Comparison of ENCODE assay signal across 23 cellular contexts in genomic region chr3:192410684-192410960, GRCh38.
DNase-seq lines count a peak whose midpoint lies in the region; ATAC-seq, FAIRE-seq and TF ChIP-seq lines count a peak whose summit lies in the region.
"Had no signal": no experiment of that assay in that cellular context is flagged by ENCODE, and none has a peak within 500 bp of the region (broad histone marks: within the 10 kb centered on the region; RNA-seq: fewer than 3 reads in every experiment).

No MANE protein-coding gene starts in this region.

- H3K36me3 Mint-ChIP-seq in H9 (ENCODE audit: insufficient read depth in 1 of 3, low read depth in 3 of 3) (peaks cover 0 to 1% (median 0%) of the 10 kb centered on the region in 3 experiments; a peak in 3 of 7 replicates), astrocyte (ENCODE audit: low read depth, unreplicated experiment) (no peaks in the 10 kb centered on the region)
- H3K36me3 Mint-ChIP-seq in activated T-helper 2 cell treated with anti-CD3 and anti-CD28 coated beads, Interferon-gamma antibody, Interleukin-2, Interleukin-4, amounts not matched to agents 10 μg/mL and 5 μg/mL and 100 μg/mL, durations not matched to agents 14 hours and 24 hours and 36 hours (ENCODE audit: low read depth): no peaks in the 10 kb centered on the region
- H3K36me3 Mint-ChIP-seq: stimulated activated memory B cell treated with anti-CD40 and anti-IgM and Interleukin-4, amounts not matched to agents 10 μg/mL and 1 μg/mL and 100 μg/mL, for 72 hours had no signal

- no peaks in the 10 kb centered on the region; a peak in 1 of 5 replicates for H3K9me3 Mint-ChIP-seq in H9
- H3K9me3 Mint-ChIP-seq in astrocyte (ENCODE audit: unreplicated experiment): no peaks in the 10 kb centered on the region
- H3K9me3 Mint-ChIP-seq in activated T-helper 2 cell treated with anti-CD3 and anti-CD28 coated beads, Interferon-gamma antibody, Interleukin-2, Interleukin-4, amounts not matched to agents 10 μg/mL and 5 μg/mL and 100 μg/mL, durations not matched to agents 14 hours and 24 hours and 36 hours: no peaks in the 10 kb centered on the region
- H3K9me3 Mint-ChIP-seq: activated CD8-positive, alpha-beta T cell treated with anti-CD3 and anti-CD28 coated beads for 36 hours; activated naive CD4-positive, alpha-beta T cell treated with anti-CD3 and anti-CD28 coated beads for 36 hours; stimulated activated memory B cell treated with anti-CD40 and anti-IgM and Interleukin-4, amounts not matched to agents 10 μg/mL and 1 μg/mL and 100 μg/mL, for 72 hours; T-helper 2 cell treated with Interferon-gamma antibody and Interleukin-4, amounts not matched to agents 5 μg/mL and 100 μg/mL, for 36 hours had no signal

- H3K4me2 ChIP-seq in H9 (ENCODE audit: insufficient read depth, insufficient read length, low read length) (peak overlapping the region; percentile 99), astrocyte (ENCODE audit: low read length) (peak overlapping the region; percentile 87)

- H3K4me1 ChIP-seq in H9 (ENCODE audit: insufficient read depth, low read length) (peaks cover 5% of the 10 kb centered on the region; the same call in 1 of the 2 replicates), astrocyte (ENCODE audit: insufficient read depth, low read length) (peaks cover 9% of the 10 kb centered on the region), psoas muscle (no peaks in the 10 kb centered on the region)

- H3K27ac Mint-ChIP-seq in H9 (peak overlapping the region in 1 of 3 experiments; percentile 53; a peak in 2 of 7 replicates), astrocyte (ENCODE audit: unreplicated experiment) (no peak overlapping the region)
- no peak overlapping the region for H3K27ac Mint-ChIP-seq in activated T-helper 2 cell treated with anti-CD3 and anti-CD28 coated beads, Interferon-gamma antibody, Interleukin-2, Interleukin-4, amounts not matched to agents 10 μg/mL and 5 μg/mL and 100 μg/mL, durations not matched to agents 14 hours and 24 hours and 36 hours
- H3K27ac Mint-ChIP-seq: activated CD8-positive, alpha-beta T cell treated with anti-CD3 and anti-CD28 coated beads for 36 hours; activated naive CD4-positive, alpha-beta T cell treated with anti-CD3 and anti-CD28 coated beads for 36 hours; naive thymus-derived CD4-positive, alpha-beta T cell; stimulated activated memory B cell treated with anti-CD40 and anti-IgM and Interleukin-4, amounts not matched to agents 10 μg/mL and 1 μg/mL and 100 μg/mL, for 72 hours; T-helper 2 cell treated with Interferon-gamma antibody and Interleukin-4, amounts not matched to agents 5 μg/mL and 100 μg/mL, for 36 hours had no signal

- H2BK120ac ChIP-seq in H9 (ENCODE audit: low read depth, low read length, poor library complexity, severe bottlenecking): no peak overlapping the region

- H2AFZ ChIP-seq in H9 (ENCODE audit: low read length) (no peak overlapping the region), astrocyte (ENCODE audit: low read depth, low read length) (no peak overlapping the region)

- H3K79me2 ChIP-seq in H9 (ENCODE audit: insufficient read depth, low read length): no peaks in the 10 kb centered on the region
- H3K79me2 ChIP-seq in astrocyte (ENCODE audit: insufficient read depth, low read length): no peaks in the 10 kb centered on the region

- H3K27ac ChIP-seq in H9 (ENCODE audit: insufficient read length, low read depth, low read length) (no peak overlapping the region), astrocyte (ENCODE audit: low read depth, low read length) (no peak overlapping the region), psoas muscle (no peak overlapping the region)
- H3K27ac ChIP-seq: C4-2B, vagina had no signal

- H2BK12ac ChIP-seq in H9 (ENCODE audit: insufficient read length, low read depth, low read length): no peak overlapping the region

- H2BK20ac ChIP-seq in H9 (ENCODE audit: low read depth, low read length, poor library complexity, severe bottlenecking): no peak overlapping the region

- no peak overlapping the region for H4K5ac ChIP-seq in H9 (ENCODE audit: insufficient read length, low read depth, low read length)

- TF ChIP-seq CTCF in H9 (conservative IDR thresholded peaks at IDR 0.05) (no peak), astrocyte (IDR thresholded peaks at IDR 0.05; ENCODE audit: insufficient read depth, low read depth, low read length) (no peak), psoas muscle (IDR thresholded peaks at IDR 0.05) (no peak)

- H3K27me3 Mint-ChIP-seq in H9 (ENCODE audit: low read depth) (peaks cover 65% of the 10 kb centered on the region), astrocyte (ENCODE audit: low read depth, unreplicated experiment) (peaks cover 34% of the 10 kb centered on the region)
- H3K27me3 Mint-ChIP-seq in activated T-helper 2 cell treated with anti-CD3 and anti-CD28 coated beads, Interferon-gamma antibody, Interleukin-2, Interleukin-4, amounts not matched to agents 10 μg/mL and 5 μg/mL and 100 μg/mL, durations not matched to agents 14 hours and 24 hours and 36 hours (ENCODE audit: low read depth): peaks cover 50% of the 10 kb centered on the region

- WGBS in H9 (ENCODE audit: extremely low coverage, insufficient read length, low lambda C conversion rate): no CpG with 5 or more reads among the region's 5 CpGs
- 77 to 92% (median 85%) methylated on average over 5 of the region's 5 CpGs for WGBS in psoas muscle, 3 donors

- H3K9me3 ChIP-seq in H9 (ENCODE audit: control insufficient read depth, low read depth, low read length): no peaks in the 10 kb centered on the region
- H3K9me3 ChIP-seq in astrocyte (ENCODE audit: insufficient read depth, low read depth, low read length): no peaks in the 10 kb centered on the region
- no peaks in the 10 kb centered on the region for H3K9me3 ChIP-seq in iPS-18c (ENCODE audit: control insufficient read depth, insufficient read depth, low read length)
- H3K9me3 ChIP-seq in psoas muscle: no peaks in the 10 kb centered on the region
- H3K9me3 ChIP-seq: vagina had no signal

- H3K18ac ChIP-seq in H9 (ENCODE audit: insufficient read length, low read depth, low read length): no peak overlapping the region

- FAIRE-seq in astrocyte (lab: Jason Lieb, UNC): no peak
- FAIRE-seq: K562 had no signal

- DNase-seq in H9: no peak
- DNase-seq in astrocyte (ENCODE audit: low read depth): no peak
- no peak for DNase-seq in psoas muscle
- no peak for DNase-seq in activated T-helper 2 cell treated with anti-CD3 and anti-CD28 coated beads, Interferon-gamma antibody, Interleukin-2, Interleukin-4, amounts not matched to agents 10 μg/mL and 5 μg/mL and 100 μg/mL, durations not matched to agents 14 hours and 24 hours and 36 hours (ENCODE audit: low spot score)
- no peak for DNase-seq in ACHN
- no peak for DNase-seq in DMS79 treated with DMSO at 0.1 percent for 48 hours (lab: John Stamatoyannopoulos, UW)
- DNase-seq: activated CD4-positive, CD25-positive, alpha-beta regulatory T cell; activated CD8-positive, alpha-beta T cell treated with anti-CD3 and anti-CD28 coated beads for 36 hours; activated naive CD4-positive, alpha-beta T cell treated with anti-CD3 and anti-CD28 coated beads for 36 hours; aorta; central memory CD4-positive, alpha-beta T cell; erythroblast; foreskin melanocyte; naive thymus-derived CD4-positive, alpha-beta T cell; NCI-H1436; stimulated activated CD4-positive, alpha-beta T cell treated with anti-CD3 and anti-CD28 coated beads, Interleukin-2, amount 100 ng/mL, for 24 hours had no signal

- peaks cover 23 to 28% of the 10 kb centered on the region in 2 experiments for H3K4me1 Mint-ChIP-seq in H9
- no peaks in the 10 kb centered on the region for H3K4me1 Mint-ChIP-seq in astrocyte (ENCODE audit: low read depth, unreplicated experiment)
- peaks cover 3% of the 10 kb centered on the region for H3K4me1 Mint-ChIP-seq in activated T-helper 2 cell treated with anti-CD3 and anti-CD28 coated beads, Interferon-gamma antibody, Interleukin-2, Interleukin-4, amounts not matched to agents 10 μg/mL and 5 μg/mL and 100 μg/mL, durations not matched to agents 14 hours and 24 hours and 36 hours (ENCODE audit: low read depth)

- no peak overlapping the region for H3K14ac ChIP-seq in H9 (ENCODE audit: insufficient read depth, low read length)

- H3K36me3 ChIP-seq in astrocyte (ENCODE audit: insufficient read depth, low read length) (no peaks in the 10 kb centered on the region), psoas muscle (ENCODE audit: insufficient read depth in 1 of 2, low read depth in 1 of 2) (no peaks in the 10 kb centered on the region)
- H3K36me3 ChIP-seq: vagina had no signal

- intact Hi-C loops in psoas muscle (cut with DNase I): no loop called here
- intact Hi-C loops in activated T-helper 2 cell treated with anti-CD3 and anti-CD28 coated beads, Interferon-gamma antibody, Interleukin-2, Interleukin-4, amounts not matched to agents 10 μg/mL and 5 μg/mL and 100 μg/mL, durations not matched to agents 14 hours and 24 hours and 36 hours (cut with micrococcal nuclease): no loop called here

- H3K79me1 ChIP-seq in H9 (ENCODE audit: insufficient read depth, low read depth, low read length, poor library complexity, severe bottlenecking): no peaks in the 10 kb centered on the region

- H3K4ac ChIP-seq in H9 (ENCODE audit: low read depth, low read length): no peak overlapping the region

- H3K4me3 ChIP-seq in astrocyte (ENCODE audit: insufficient read depth, low read depth, low read length) (no peak overlapping the region), iPS-18c (ENCODE audit: insufficient read depth, low read depth, low read length) (peak overlapping the region; percentile 78), psoas muscle (peak overlapping the region; percentile 70)
- H3K4me3 ChIP-seq: K562 had no signal

- H3K23me2 ChIP-seq in H9 (ENCODE audit: insufficient read length, low read depth, low read length, poor library complexity, severe bottlenecking): peaks cover 21% of the 10 kb centered on the region

- H2AK5ac ChIP-seq in H9 (ENCODE audit: insufficient read length, low read length): no peak overlapping the region

- no peak for ATAC-seq in psoas muscle
- no peak for ATAC-seq in GM21528 (IDR thresholded peaks at IDR 0.05; ENCODE audit: low FRiP score, unreplicated experiment)
- ATAC-seq: activated CD8-positive, alpha-beta T cell treated with anti-CD3 and anti-CD28 coated beads for 36 hours; K562; naive thymus-derived CD4-positive, alpha-beta T cell had no signal

- no peak overlapping the region for H3K56ac ChIP-seq in H9 (ENCODE audit: insufficient read length, low read depth, low read length)

- no peak overlapping the region for H2BK15ac ChIP-seq in H9 (ENCODE audit: low read depth, low read length)

- in situ Hi-C loops in ACHN (cut with HindIII; ENCODE audit: low pct_ligation_motif_present, low pct_unique_long_range_greater_than_20kb, low sequenced_read_pairs): no loop called here

- no peak overlapping the region for H4K8ac ChIP-seq in H9 (replicated peaks; ENCODE audit: insufficient read length, low read depth, low read length)

- H3K9ac ChIP-seq in H9 (ENCODE audit: extremely low read depth, insufficient read length, low read length) (no peak overlapping the region), astrocyte (ENCODE audit: low read length) (no peak overlapping the region)

- H4K91ac ChIP-seq in H9 (ENCODE audit: insufficient read length, low read depth, low read length): no peak overlapping the region

- peak overlapping the region; percentile 67 to 79 for H3K4me3 Mint-ChIP-seq in H9
- peak overlapping the region; percentile 69 for H3K4me3 Mint-ChIP-seq in astrocyte (ENCODE audit: unreplicated experiment)
- no peak overlapping the region for H3K4me3 Mint-ChIP-seq in activated T-helper 2 cell treated with anti-CD3 and anti-CD28 coated beads, Interferon-gamma antibody, Interleukin-2, Interleukin-4, amounts not matched to agents 10 μg/mL and 5 μg/mL and 100 μg/mL, durations not matched to agents 14 hours and 24 hours and 36 hours (ENCODE audit: low read depth)
- H3K4me3 Mint-ChIP-seq: activated CD8-positive, alpha-beta T cell treated with anti-CD3 and anti-CD28 coated beads for 36 hours; activated naive CD4-positive, alpha-beta T cell treated with anti-CD3 and anti-CD28 coated beads for 36 hours; stimulated activated memory B cell treated with anti-CD40 and anti-IgM and Interleukin-4, amounts not matched to agents 10 μg/mL and 1 μg/mL and 100 μg/mL, for 72 hours; T-helper 2 cell treated with Interferon-gamma antibody and Interleukin-4, amounts not matched to agents 5 μg/mL and 100 μg/mL, for 36 hours had no signal

- H3K23ac ChIP-seq in H9 (ENCODE audit: insufficient read length, low read depth, low read length): no peak overlapping the region

- H4K20me1 ChIP-seq in H9 (ENCODE audit: control insufficient read depth, insufficient read depth, insufficient read length): no peaks in the 10 kb centered on the region
- H4K20me1 ChIP-seq in astrocyte (ENCODE audit: insufficient read depth, low read length): no peaks in the 10 kb centered on the region

- H3T11ph ChIP-seq in H9 (ENCODE audit: low read length): no peak overlapping the region

- H3K27me3 ChIP-seq in H9 (ENCODE audit: insufficient read depth, low read length) (peaks cover 14% of the 10 kb centered on the region; the same call in 1 of the 2 replicates), astrocyte (ENCODE audit: insufficient read depth, low read length) (peaks cover 10% of the 10 kb centered on the region), psoas muscle (ENCODE audit: insufficient read depth in 3 of 3, low read length in 2 of 3) (peaks cover 0 to 49% (median 7%) of the 10 kb centered on the region in 3 donors)
- H3K27me3 ChIP-seq: vagina had no signal

- no peak overlapping the region for H2BK5ac ChIP-seq in H9 (ENCODE audit: insufficient read length, low read length)
